Comparison of ENCODE assay signal across 41 cellular contexts in genomic region chr6:73782911-73783310, GRCh38.
"Had no signal": no experiment of that assay in that cellular context is flagged by ENCODE, and none has a peak within 500 bp of the region (broad histone marks: within the 10 kb centered on the region; RNA-seq: fewer than 3 reads in every experiment).

No MANE protein-coding gene starts in this region.

- ATAC-seq: activated CD8-positive, alpha-beta T cell treated with anti-CD3 and anti-CD28 coated beads for 36 hours; activated T-cell treated with anti-CD3 and anti-CD28 coated beads, Interleukin-2, amount 50 U/mL, for 72 hours; activated T-helper 17 cell treated with anti-CD3 and anti-CD28 coated beads, Interleukin-2, amount 50 U/mL, for 72 hours; PC-3; Right ventricle myocardium inferior had no signal

- H3K9me3 ChIP-seq: MG63, Peyer's patch had no signal

- DNase-seq: activated B cell treated with CpG ODN at 0.5 μM for 24 hours; activated CD4-positive, alpha-beta T cell treated with anti-CD3 and anti-CD28 coated beads for 48 hours; activated CD4-positive, alpha-beta T cell treated with anti-CD3 and anti-CD28 coated beads, Interleukin-2, amount 50 U/mL, for 4 hours; activated CD4-positive, CD25-positive, alpha-beta regulatory T cell treated with anti-CD3 and anti-CD28 coated beads, Interleukin-2, amount 50 U/mL, for 72 hours; activated CD8-positive, alpha-beta T cell treated with anti-CD3 and anti-CD28 coated beads for 36 hours; activated effector memory CD4-positive, alpha-beta T cell treated with anti-CD3 and anti-CD28 coated beads, Interleukin-2, amount 50 U/mL, for 16 hours; activated naive CD4-positive, alpha-beta T cell; activated naive CD4-positive, alpha-beta T cell treated with anti-CD3 and anti-CD28 coated beads, Interleukin-2, amount 50 U/mL, for 16 hours; activated naive CD8-positive, alpha-beta T cell treated with anti-CD3 and anti-CD28 coated beads for 36 hours; activated T-cell treated with anti-CD3 and anti-CD28 coated beads, Interleukin-2, amount 50 U/mL, for 1 hour; activated T-cell treated with anti-CD3 and anti-CD28 coated beads, Interleukin-2, amount 50 U/mL, for 72 hours; amniotic stem cell; aorta; brain microvascular endothelial cell; central memory CD4-positive, alpha-beta T cell; Kasumi-1; KG1; MG63; NCI-H1048; NCI-H1105 treated with DMSO at 0.1 percent for 48 hours; NCI-H146; NCI-H187; NCI-H2029 treated with DMSO at 0.1 percent for 48 hours; NCI-H2107; NCI-H2171; NCI-H446; NCI-H510A treated with DMSO at 0.1 percent for 48 hours; NCI-H526 treated with DMSO at 0.1 percent for 48 hours; NCI-H82; NK-92 treated with Interleukin-12 subunit alpha and Interleukin-12 subunit beta, amount 100 ng/mL, for 24 hours; PC-3; Peyer's patch; SIG-M5; SW 1271; T-helper 1 cell; T-helper 2 cell; T-helper 9 cell had no signal

- H3K4me3 ChIP-seq: MG63, Peyer's patch had no signal

- H3K4me1 Mint-ChIP-seq: activated B cell treated with CpG ODN at 0.5 μM for 24 hours; activated naive CD8-positive, alpha-beta T cell treated with anti-CD3 and anti-CD28 coated beads for 36 hours; activated T-helper 17 cell treated with anti-CD3 and anti-CD28 coated beads, Interleukin-2, amount 50 U/mL, for 72 hours had no signal

- H3K27me3 ChIP-seq: brain microvascular endothelial cell, MG63, Peyer's patch had no signal

- H3K4me3 Mint-ChIP-seq: activated B cell treated with CpG ODN at 0.5 μM for 24 hours; activated CD8-positive, alpha-beta T cell treated with anti-CD3 and anti-CD28 coated beads for 36 hours; activated naive CD8-positive, alpha-beta T cell treated with anti-CD3 and anti-CD28 coated beads for 36 hours; activated T-cell treated with anti-CD3 and anti-CD28 coated beads, Interleukin-2, amount 50 U/mL, for 72 hours; activated T-helper 17 cell treated with anti-CD3 and anti-CD28 coated beads, Interleukin-2, amount 50 U/mL, for 72 hours had no signal

- H3K27ac ChIP-seq: brain microvascular endothelial cell, Peyer's patch, RWPE1, VCaP had no signal

- H3K36me3 ChIP-seq: brain microvascular endothelial cell, Peyer's patch had no signal

- H3K4me1 ChIP-seq: Peyer's patch had no signal

- H3K27me3 Mint-ChIP-seq: activated B cell treated with CpG ODN at 0.5 μM for 24 hours had no signal

- H3K9me3 Mint-ChIP-seq: activated B cell treated with CpG ODN at 0.5 μM for 24 hours; activated CD8-positive, alpha-beta T cell treated with anti-CD3 and anti-CD28 coated beads for 36 hours; activated naive CD8-positive, alpha-beta T cell treated with anti-CD3 and anti-CD28 coated beads for 36 hours; activated T-cell treated with anti-CD3 and anti-CD28 coated beads, Interleukin-2, amount 50 U/mL, for 72 hours; activated T-helper 17 cell treated with anti-CD3 and anti-CD28 coated beads, Interleukin-2, amount 50 U/mL, for 72 hours had no signal

- H3K27ac Mint-ChIP-seq: activated B cell treated with CpG ODN at 0.5 μM for 24 hours; activated CD8-positive, alpha-beta T cell treated with anti-CD3 and anti-CD28 coated beads for 36 hours; activated naive CD8-positive, alpha-beta T cell treated with anti-CD3 and anti-CD28 coated beads for 36 hours; activated T-cell treated with anti-CD3 and anti-CD28 coated beads, Interleukin-2, amount 50 U/mL, for 72 hours; activated T-helper 17 cell treated with anti-CD3 and anti-CD28 coated beads, Interleukin-2, amount 50 U/mL, for 72 hours had no signal
